ENCODE assay signal across 10 cellular contexts in genomic region chr2:70923378-70924015, GRCh38. TPM values are rescaled to one million over a fixed set of nuclear protein-coding genes. Genes with fewer than 3 reads are reported as not detected.
A peak's percentile ranks its signal among the peaks of the same experiment; 100 is the strongest.
DNase-seq lines count a peak whose midpoint lies in the region; ATAC-seq and TF ChIP-seq lines count a peak whose summit lies in the region.
"Had no signal": no experiment of that assay in that cellular context is flagged by ENCODE, and none has a peak within 500 bp of the region (broad histone marks: within the 10 kb centered on the region; RNA-seq: fewer than 3 reads in every experiment).

No MANE protein-coding gene starts in this region.

- peaks cover 6% of the 10 kb centered on the region; the same call in 1 of the 2 replicates for H3K4me1 ChIP-seq in Caco-2

- no peak for ATAC-seq in HG03378 (IDR thresholded peaks at IDR 0.05; ENCODE audit: unreplicated experiment)

- H3K4me3 ChIP-seq in Caco-2 (ENCODE audit: low read depth, low read length) = no peak overlapping the region
- H3K4me3 ChIP-seq: lung, smooth muscle cell had no signal

- H3K27me3 Mint-ChIP-seq in Caco-2 (ENCODE audit: insufficient read depth, unreplicated experiment) (peaks cover 5% of the 10 kb centered on the region), glutamatergic neuron (ENCODE audit: unreplicated experiment) (peaks cover 12% of the 10 kb centered on the region)

- H3K4me1 Mint-ChIP-seq in Caco-2 (ENCODE audit: low read depth, unreplicated experiment) = no peaks in the 10 kb centered on the region
- H3K4me1 Mint-ChIP-seq in glutamatergic neuron (ENCODE audit: low read depth, unreplicated experiment) = peaks cover 36% of the 10 kb centered on the region

- intact Hi-C loops in Caco-2 (cut with micrococcal nuclease; ENCODE audit: unreplicated experiment) = no loop called here

- BruUV-seq in Caco-2 (replicated peaks; lab: Mats Ljungman, UMichigan) = no TSS peak

- no peaks in the 10 kb centered on the region for H3K9me3 ChIP-seq in Caco-2

- CTCF ChIA-PET in Caco-2 (lab: Charles Lee) = interaction anchor here (1.3 kb wide), 1 partner anchor 25 kb away, joined by 4 read pairs; no protein-coding TSS in a partner anchor

- H3K4me3 Mint-ChIP-seq in Caco-2 (ENCODE audit: unreplicated experiment) (no peak overlapping the region), glutamatergic neuron (ENCODE audit: unreplicated experiment) (peak overlapping the region; percentile 30)

- peak; percentile 18 to 34 for TF ChIP-seq CTCF in Caco-2 (IDR thresholded peaks at IDR 0.05; ENCODE audit: insufficient read depth in 1 of 2, low read depth in 1 of 2, low read length in 1 of 2, severe bottlenecking in 1 of 2, unreplicated experiment in 1 of 2)
- peak; percentile 50 for TF ChIP-seq CTCF in GM12873 (IDR thresholded peaks at IDR 0.05; ENCODE audit: insufficient read depth, low read depth, low read length, missing control alignments)
- peak; percentile 20 for TF ChIP-seq CTCF in glutamatergic neuron (IDR thresholded peaks at IDR 0.05; ENCODE audit: partially characterized antibody, unreplicated experiment)

- H3K27ac Mint-ChIP-seq in Caco-2 (ENCODE audit: unreplicated experiment) = no peak overlapping the region
- H3K27ac Mint-ChIP-seq in glutamatergic neuron (ENCODE audit: unreplicated experiment) = peak overlapping the region; percentile 89

- no peaks in the 10 kb centered on the region for H3K27me3 ChIP-seq in Caco-2 (replicated peaks; ENCODE audit: control insufficient read depth, insufficient read depth, low read length)

- DNase-seq in Caco-2 = peak in 1 of 2 experiments; percentile 50
- DNase-seq in RKO (ENCODE audit: low spot score) = peak; percentile 24
- DNase-seq in glutamatergic neuron = no peak
- DNase-seq in NCI-H226 = no peak
- no peak for DNase-seq in NCI-H1694 treated with DMSO at 0.1 percent for 48 hours (lab: John Stamatoyannopoulos, UW)

- no peaks in the 10 kb centered on the region for H3K9me3 Mint-ChIP-seq in Caco-2 (ENCODE audit: unreplicated experiment)
- peaks cover 12% of the 10 kb centered on the region for H3K9me3 Mint-ChIP-seq in glutamatergic neuron (ENCODE audit: unreplicated experiment)

- no peaks in the 10 kb centered on the region for H3K36me3 ChIP-seq in Caco-2 (ENCODE audit: control insufficient read depth, insufficient read depth, low read length)

- peaks cover 6% of the 10 kb centered on the region for H3K36me3 Mint-ChIP-seq in Caco-2 (ENCODE audit: insufficient read depth, unreplicated experiment)
- H3K36me3 Mint-ChIP-seq in glutamatergic neuron (ENCODE audit: unreplicated experiment) = peaks cover 10% of the 10 kb centered on the region

- POLR2A ChIA-PET in Caco-2 (lab: Charles Lee) = no interaction called here

RNA-seq across cellular contexts. Expression of gene ATP6V1B1, which starts 12.2 kb away (rescaled TPM):
- total RNA-seq in Caco-2 (2022) = 2.6 and 4.0 TPM in 2 replicates
- not detected for total RNA-seq in glutamatergic neuron (ENCODE audit: unreplicated experiment)
- total RNA-seq: smooth muscle cell had no signal

RNA-seq across cellular contexts. Expression of gene VAX2, which starts 23.1 kb away (rescaled TPM):
- 0.61 TPM in 1 of 2 replicates, not detected in the other for total RNA-seq in Caco-2 (2022)
- 3.6 TPM for total RNA-seq in glutamatergic neuron (ENCODE audit: unreplicated experiment)

RNA-seq across cellular contexts. Expression of gene ANKRD53, which starts 54.9 kb away (rescaled TPM):
- total RNA-seq in Caco-2 (2022) (0.16 and 0.28 TPM in 2 replicates), glutamatergic neuron (ENCODE audit: unreplicated experiment) (11.7 TPM)
- total RNA-seq: H4 had no signal
